34 cellular contexts compared by ENCODE assay signal in the genomic region with DNA sequence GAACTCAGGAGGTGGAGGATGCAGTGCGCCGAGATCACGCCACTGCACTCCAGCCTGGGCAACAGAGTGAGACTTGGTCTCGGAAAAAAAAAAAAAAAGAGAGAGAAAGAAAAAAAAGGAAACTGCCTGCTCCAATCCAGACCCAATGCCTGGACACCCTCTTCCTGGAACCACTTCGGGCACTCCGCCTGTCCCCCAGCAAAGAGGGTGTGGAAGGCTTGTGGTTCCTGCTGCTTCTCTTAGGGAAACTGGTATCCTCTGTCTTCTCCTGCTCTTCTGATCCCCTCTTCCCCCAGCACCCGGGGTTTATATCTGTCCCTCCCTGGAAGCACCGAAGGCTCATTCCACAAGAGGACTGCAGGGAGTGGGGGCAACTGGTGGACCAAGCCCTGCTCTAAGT. TPM values are rescaled to one million over a fixed set of nuclear protein-coding genes. Genes with fewer than 3 reads are reported as not detected.
"Had no signal": no experiment of that assay in that cellular context is flagged by ENCODE, and none has a peak within 500 bp of the region (broad histone marks: within the 10 kb centered on the region; RNA-seq: fewer than 3 reads in every experiment).

No MANE protein-coding gene starts in this region.

- H3K27me3 ChIP-seq: colonic mucosa, gastrocnemius medialis, left lung had no signal

- FAIRE-seq: endometrium, islet of Langerhans, keratinocyte had no signal

- H3K4me1 Mint-ChIP-seq: endodermal cell had no signal

- ATAC-seq: effector memory CD8-positive, alpha-beta T cell; esophagus mucosa; gastrocnemius medialis; heart right ventricle; left cardiac atrium; left lung; left ventricle myocardium superior; naive thymus-derived CD4-positive, alpha-beta T cell had no signal

- H3K4me1 ChIP-seq: colonic mucosa, esophagus squamous epithelium, gastrocnemius medialis, heart right ventricle, left lung, lower lobe of right lung had no signal

- H3K4me3 Mint-ChIP-seq: dendritic cell treated with granulocyte-macrophage colony-stimulating factor and Interleukin-4, amounts not matched to agents 40 ng/mL and 50 ng/mL, for 4 days; effector memory CD8-positive, alpha-beta T cell; endodermal cell; naive thymus-derived CD4-positive, alpha-beta T cell had no signal

- H3K4me3 ChIP-seq: colonic mucosa, esophagus squamous epithelium, gastrocnemius medialis, heart right ventricle, left lung, lower lobe of right lung had no signal

- H3K27ac ChIP-seq: colonic mucosa, epithelial cell of prostate, esophagus squamous epithelium, heart right ventricle, left lung, lower lobe of right lung had no signal

- H3K27ac Mint-ChIP-seq: dendritic cell treated with granulocyte-macrophage colony-stimulating factor and Interleukin-4, amounts not matched to agents 40 ng/mL and 50 ng/mL, for 4 days; effector memory CD8-positive, alpha-beta T cell; endodermal cell; naive thymus-derived CD4-positive, alpha-beta T cell had no signal

- H3K9me3 ChIP-seq: colonic mucosa, esophagus squamous epithelium, gastrocnemius medialis, heart right ventricle, left lung, lower lobe of right lung had no signal

- H3K9me3 Mint-ChIP-seq: dendritic cell treated with granulocyte-macrophage colony-stimulating factor and Interleukin-4, amounts not matched to agents 40 ng/mL and 50 ng/mL, for 4 days; effector memory CD8-positive, alpha-beta T cell; naive thymus-derived CD4-positive, alpha-beta T cell had no signal

- H3K36me3 ChIP-seq: colonic mucosa, esophagus squamous epithelium, gastrocnemius medialis, heart right ventricle, left lung, lower lobe of right lung had no signal

- DNase-seq: colonic mucosa; cortex of kidney; effector CD8-positive, alpha-beta T cell; effector memory CD8-positive, alpha-beta T cell; endodermal cell; erythroblast; esophagus squamous epithelium; foreskin fibroblast; foreskin melanocyte; gastrocnemius medialis; glutamatergic neuron; head of caudate nucleus; heart right ventricle; hippocampal formation; left cardiac atrium; left lung; left ventricle myocardium superior; lower lobe of right lung; mesenchymal stem cell; midbrain; naive thymus-derived CD4-positive, alpha-beta T cell had no signal

- H3K36me3 Mint-ChIP-seq: naive thymus-derived CD4-positive, alpha-beta T cell had no signal

RNA-seq across cellular contexts. Expression of gene ART1, which starts 13.3 kb away (rescaled TPM):
- total RNA-seq: colonic mucosa; dermis microvascular lymphatic vessel endothelial cell; endodermal cell; esophagus mucosa; esophagus squamous epithelium; glomerular endothelial cell; kidney epithelial cell; left cardiac atrium; lower leg skin; lung microvascular endothelial cell; mononuclear cell; mucosa of gallbladder; naive thymus-derived CD4-positive, alpha-beta T cell had no signal
- polyA plus RNA-seq: keratinocyte; naive thymus-derived CD4-positive, alpha-beta T cell had no signal

RNA-seq across cellular contexts. Expression of gene ART5, which starts 16.5 kb away (rescaled TPM):
- total RNA-seq: colonic mucosa; dermis microvascular lymphatic vessel endothelial cell; esophagus mucosa; lung microvascular endothelial cell; mononuclear cell; naive thymus-derived CD4-positive, alpha-beta T cell had no signal
- polyA plus RNA-seq: keratinocyte; naive thymus-derived CD4-positive, alpha-beta T cell had no signal
